Comparison of ENCODE assay signal across 23 cellular contexts in genomic region chr7:141387521-141388217, GRCh38.
DNase-seq lines count a peak whose midpoint lies in the region; ATAC-seq and TF ChIP-seq lines count a peak whose summit lies in the region.
"Had no signal": no experiment of that assay in that cellular context is flagged by ENCODE, and none has a peak within 500 bp of the region (broad histone marks: within the 10 kb centered on the region; RNA-seq: fewer than 3 reads in every experiment).

No MANE protein-coding gene starts in this region.

- H3K79me1 ChIP-seq in IMR-90 (ENCODE audit: low read depth in 1 of 2, low read length in 2 of 2), result no peaks in the 10 kb centered on the region

- H3K36me3 ChIP-seq in HEK293 (ENCODE audit: control insufficient read depth in 2 of 2, insufficient read depth in 1 of 2, low read length in 2 of 2), result no peaks in the 10 kb centered on the region
- no peaks in the 10 kb centered on the region for H3K36me3 ChIP-seq in IMR-90 (ENCODE audit: control insufficient read depth, insufficient read depth, low read length)

- TF ChIP-seq CTCF in HEK293 (tag by site-specific recombination; IDR thresholded peaks at IDR 0.05) (no peak), IMR-90 (conservative IDR thresholded peaks at IDR 0.05; ENCODE audit: low read depth, low read length) (no peak)

- no peak overlapping the region for H4K8ac ChIP-seq in IMR-90 (ENCODE audit: low read depth in 2 of 2, low read length in 2 of 2)

- H3K4me3 ChIP-seq in HEK293 (ENCODE audit: low read depth, low read length) (no peak overlapping the region), IMR-90 (ENCODE audit: insufficient read depth, low read depth, low read length) (no peak overlapping the region)
- H3K4me3 ChIP-seq: GM23338, SK-N-MC had no signal

- H3K9me3 ChIP-seq in HEK293 (ENCODE audit: control insufficient read depth, insufficient read depth, low read depth, low read length) (no peaks in the 10 kb centered on the region), IMR-90 (ENCODE audit: control insufficient read depth, insufficient read depth, low read length) (peaks cover 9% of the 10 kb centered on the region; the same call in 1 of the 2 replicates)

- H3K4me2 ChIP-seq in IMR-90 (ENCODE audit: low read depth, low read length), result no peak overlapping the region
- H3K4me2 ChIP-seq: GM23338 had no signal

- no peaks in the 10 kb centered on the region for H3K4me1 ChIP-seq in HEK293 (ENCODE audit: control insufficient read depth, insufficient read depth, low read length)
- no peaks in the 10 kb centered on the region for H3K4me1 ChIP-seq in IMR-90 (ENCODE audit: control insufficient read depth, insufficient read depth, low read length)

- CTCF ChIA-PET in HEK293 (lab: Yijun Ruan, JAX) (no interaction called here), IMR-90 (lab: Yijun Ruan, JAX) (no interaction called here)

- BruUV-seq in IMR-90 (replicated peaks; lab: Mats Ljungman, UMichigan), result no TSS peak

- POLR2A ChIA-PET in HEK293 (lab: Yijun Ruan, JAX), result no interaction called here
- POLR2A ChIA-PET in IMR-90 (lab: Charles Lee; ENCODE audit: unreplicated experiment), result no interaction called here

- DNase-seq in IMR-90 (no peak), left kidney (ENCODE audit: low read depth, low spot score) (peak; percentile 76), NCI-H226 (no peak)
- DNase-seq in activated T-cell treated with anti-CD3 and anti-CD28 coated beads, Interleukin-2, amount 50 U/mL, for 4 hours, result no peak
- DNase-seq: CD4-positive, CD25-positive, alpha-beta regulatory T cell; GF-D8; HCEC 1CT; KBM-7; MM.1S; NCI-H1048; NCI-H1417 treated with DMSO at 0.1 percent for 48 hours; NCI-H2029 treated with DMSO at 0.1 percent for 48 hours; NCI-H2171 treated with DMSO at 0.1 percent for 48 hours; NCI-H446; NCI-H526; SHP77 treated with DMSO at 0.1 percent for 48 hours had no signal

- H3K9me3 Mint-ChIP-seq in activated T-cell treated with anti-CD3 and anti-CD28 coated beads, Interleukin-2, amount 50 U/mL, for 4 hours, result no peaks in the 10 kb centered on the region

- H3K9me1 ChIP-seq in IMR-90 (ENCODE audit: insufficient read depth, low read length), result no peaks in the 10 kb centered on the region

- H3K18ac ChIP-seq in IMR-90 (ENCODE audit: low read depth, low read length), result no peak overlapping the region

- TF ChIP-seq POLR2A in IMR-90 (IDR thresholded peaks at IDR 0.05; ENCODE audit: low read depth, low read length), result no peak

- no peaks in the 10 kb centered on the region for H3K36me3 Mint-ChIP-seq in activated T-cell treated with anti-CD3 and anti-CD28 coated beads, Interleukin-2, amount 50 U/mL, for 4 hours (ENCODE audit: insufficient read depth)
- H3K36me3 Mint-ChIP-seq: CD4-positive, CD25-positive, alpha-beta regulatory T cell had no signal

- intact Hi-C loops in IMR-90 (cut with micrococcal nuclease), result no loop called here

- H2AK5ac ChIP-seq in IMR-90 (ENCODE audit: low read depth, low read length), result no peak overlapping the region

- H3K4me3 Mint-ChIP-seq in activated T-cell treated with anti-CD3 and anti-CD28 coated beads, Interleukin-2, amount 50 U/mL, for 4 hours, result no peak overlapping the region
- H3K4me3 Mint-ChIP-seq: CD4-positive, CD25-positive, alpha-beta regulatory T cell; GM23338 had no signal

- dilution Hi-C loops in IMR-90 (cut with HindIII; ENCODE audit: low sequenced_read_pairs, unreplicated experiment), result no loop called here

- no peak overlapping the region for H3K14ac ChIP-seq in IMR-90 (replicated peaks; ENCODE audit: low read depth, low read length)

- H2AK9ac ChIP-seq in IMR-90 (replicated peaks; ENCODE audit: low read depth, low read length, poor library complexity), result peak overlapping the region; percentile 45

- H3K4ac ChIP-seq in IMR-90 (ENCODE audit: low read depth, low read length), result no peak overlapping the region

- no peaks in the 10 kb centered on the region for H4K20me1 ChIP-seq in IMR-90 (ENCODE audit: insufficient read depth, low read length)

- no peak overlapping the region for H2BK20ac ChIP-seq in IMR-90 (ENCODE audit: low read depth, low read length)

- H3K4me1 Mint-ChIP-seq in activated T-cell treated with anti-CD3 and anti-CD28 coated beads, Interleukin-2, amount 50 U/mL, for 4 hours (ENCODE audit: low read depth), result no peaks in the 10 kb centered on the region
- H3K4me1 Mint-ChIP-seq: CD4-positive, CD25-positive, alpha-beta regulatory T cell had no signal

- WGBS in IMR-90 (ENCODE audit: extremely low coverage in 2 of 2, insufficient read length in 1 of 2), 2 experiments, result 62% methylated on average over 7 of the region's 14 CpGs; no CpG with 5 or more reads in 1 of the 2 experiments

- in situ Hi-C loops in IMR-90 (cut with MboI; ENCODE audit: low sequenced_read_pairs), result no loop called here

- H4K91ac ChIP-seq in IMR-90 (ENCODE audit: insufficient read depth, low read depth, low read length), result no peak overlapping the region

- no peak overlapping the region for H3K23ac ChIP-seq in IMR-90 (ENCODE audit: low read depth, low read length)

- no peak overlapping the region for H3K27ac ChIP-seq in HEK293 (ENCODE audit: extremely low read depth, low read depth, low read length)
- no peak overlapping the region for H3K27ac ChIP-seq in IMR-90 (ENCODE audit: insufficient read depth, low read length)
- H3K27ac ChIP-seq in angular gyrus (ENCODE audit: low read depth, low read length), result peak overlapping the region; percentile 22
- H3K27ac ChIP-seq: HL-60, SK-N-MC had no signal

- peaks cover 14% of the 10 kb centered on the region for H3K27me3 Mint-ChIP-seq in activated T-cell treated with anti-CD3 and anti-CD28 coated beads, Interleukin-2, amount 50 U/mL, for 4 hours (ENCODE audit: low read depth)

- H3K56ac ChIP-seq in IMR-90 (ENCODE audit: extremely low read depth, insufficient read depth, low read length), result no peak overlapping the region

- no peaks in the 10 kb centered on the region for H3K27me3 ChIP-seq in IMR-90 (ENCODE audit: control insufficient read depth, insufficient read depth, low read length)

- H2BK5ac ChIP-seq in IMR-90 (ENCODE audit: low read depth, low read length, poor library complexity, severe bottlenecking), result no peak overlapping the region

- H2BK15ac ChIP-seq in IMR-90 (ENCODE audit: low read depth, low read length), result no peak overlapping the region

- H2AFZ ChIP-seq in IMR-90 (replicated peaks; ENCODE audit: low read length, poor library complexity), result no peak overlapping the region
- H2AFZ ChIP-seq: GM23338 had no signal

- H2BK120ac ChIP-seq in IMR-90 (ENCODE audit: low read depth, low read length), result no peak overlapping the region

- no peak overlapping the region for H3K9ac ChIP-seq in IMR-90 (ENCODE audit: low read depth, low read length)

- ATAC-seq in IMR-90 (ENCODE audit: low read depth) (no peak), GM21619 (IDR thresholded peaks at IDR 0.05; ENCODE audit: unreplicated experiment) (no peak)
- no peak for ATAC-seq in activated T-cell treated with anti-CD3 and anti-CD28 coated beads, Interleukin-2, amount 50 U/mL, for 4 hours
- ATAC-seq: GM23338, HepG2 had no signal

- no peak overlapping the region for H4K5ac ChIP-seq in IMR-90 (ENCODE audit: low read depth, low read length)

- TF ChIP-seq RAD21 in IMR-90 (IDR thresholded peaks at IDR 0.05; ENCODE audit: low read length), result no peak

TF ChIP-seq in HEK293, 187 proteins besides CTCF, POLR2A, EP300 and RAD21:
- TF ChIP-seq ZFHX2 (tag by site-specific recombination; conservative IDR thresholded peaks at IDR 0.05) (peak; percentile 63), EGR2 (tag by site-specific recombination; IDR thresholded peaks at IDR 0.05; ENCODE audit: low read depth) (peak; percentile 79), ZNF626 (tag by site-specific recombination; IDR thresholded peaks at IDR 0.05) (no peak)

TF ChIP-seq in IMR-90, 13 proteins besides CTCF, POLR2A, EP300 and RAD21:
- TF ChIP-seq RFX5 (IDR thresholded peaks at IDR 0.05; ENCODE audit: low read depth, low read length), result no peak
- TF ChIP-seq BHLHE40 (IDR thresholded peaks at IDR 0.05; ENCODE audit: low read depth, low read length), result no peak
- TF ChIP-seq MAZ (IDR thresholded peaks at IDR 0.05; ENCODE audit: borderline replicate concordance, low read depth, low read length), result no peak
- no peak for TF ChIP-seq MAFK (IDR thresholded peaks at IDR 0.05; ENCODE audit: low read depth, low read length)
- no peak for TF ChIP-seq RCOR1 (IDR thresholded peaks at IDR 0.05; ENCODE audit: insufficient replicate concordance, low read length)
- no peak for TF ChIP-seq CEBPB (IDR thresholded peaks at IDR 0.05; ENCODE audit: low read depth, low read length)
- TF ChIP-seq CHD1 (IDR thresholded peaks at IDR 0.05; ENCODE audit: low read depth, low read length), result no peak
- no peak for TF ChIP-seq USF2 (IDR thresholded peaks at IDR 0.05; ENCODE audit: low read depth, low read length)
- TF ChIP-seq NFE2L2 (IDR thresholded peaks at IDR 0.05; ENCODE audit: low read depth, low read length), result no peak
- no peak for TF ChIP-seq MXI1 (IDR thresholded peaks at IDR 0.05; ENCODE audit: borderline replicate concordance, low read depth, low read length)
- no peak for TF ChIP-seq ELK1 (IDR thresholded peaks at IDR 0.05; ENCODE audit: borderline replicate concordance, low read depth, low read length)
- TF ChIP-seq SMC3 (IDR thresholded peaks at IDR 0.05; ENCODE audit: low read depth, low read length), result no peak
- no peak for TF ChIP-seq FOS (IDR thresholded peaks at IDR 0.05; ENCODE audit: low read depth, low read length)
